Comparison of ENCODE assay signal across 8 cellular contexts in genomic region chr6:17281100-17281496, GRCh38. TPM values are rescaled to one million over a fixed set of nuclear protein-coding genes. Genes with fewer than 3 reads are reported as not detected.
DNase-seq lines count a peak whose midpoint lies in the region; ATAC-seq lines count a peak whose summit lies in the region.

TSS of gene RBM24 (plus strand) at chr6:17281361. CDS start at chr6:17281582, 221 bp downstream.

- CTCF ChIA-PET in activated naive CD4-positive, alpha-beta T cell treated with anti-CD3 and anti-CD28 coated beads, Interleukin-2, amount 10 ng/mL, durations not matched to agents 7 days and 5 days (lab: Charles Lee), result no interaction called here

- DNase-seq in ELF-1 (ENCODE audit: low read depth, low spot score), result peak; percentile 65
- peak; percentile 57 for DNase-seq in NCI-H2171 (lab: John Stamatoyannopoulos, UW)
- DNase-seq in activated naive CD4-positive, alpha-beta T cell treated with anti-CD3 and anti-CD28 coated beads, Interleukin-2, amount 10 ng/mL, durations not matched to agents 7 days and 5 days, result peak; percentile 56
- peak; percentile 24 for DNase-seq in globus pallidus (ENCODE audit: low spot score)
- no peak for DNase-seq in GF-D8 (lab: John Stamatoyannopoulos, UW)

- peak within 1 kb of the TSS; percentile 84 for H3K27ac ChIP-seq in urinary bladder (ENCODE audit: low read depth)

- H3K27ac Mint-ChIP-seq in activated naive CD4-positive, alpha-beta T cell treated with anti-CD3 and anti-CD28 coated beads, Interleukin-2, amount 10 ng/mL, durations not matched to agents 7 days and 5 days, result no peak within 1 kb of the TSS

- H2AFZ ChIP-seq in neuron (ENCODE audit: low read depth, low read length), result peak within 1 kb of the TSS; percentile 91

- H3K4me1 Mint-ChIP-seq in activated naive CD4-positive, alpha-beta T cell treated with anti-CD3 and anti-CD28 coated beads, Interleukin-2, amount 10 ng/mL, durations not matched to agents 7 days and 5 days, result peaks cover 10% of the 10 kb centered on the region

- no peaks in the 10 kb centered on the region for H3K9me3 Mint-ChIP-seq in activated naive CD4-positive, alpha-beta T cell treated with anti-CD3 and anti-CD28 coated beads, Interleukin-2, amount 10 ng/mL, durations not matched to agents 7 days and 5 days

- H3K4me1 ChIP-seq in neuron (ENCODE audit: insufficient read depth, low read length) (peaks cover 11% of the 10 kb centered on the region), urinary bladder (ENCODE audit: insufficient read depth) (no peaks in the 10 kb centered on the region)

- H3K4me3 ChIP-seq in neuron (ENCODE audit: low read length), result peak within 1 kb of the TSS; percentile 62
- H3K4me3 ChIP-seq in urinary bladder (ENCODE audit: low read depth, low read length), result peak within 1 kb of the TSS; percentile 90

- under 1% methylated on average over 46 of the region's 46 CpGs for WGBS in urinary bladder

- peaks cover 22% of the 10 kb centered on the region for H3K27me3 ChIP-seq in neuron (ENCODE audit: insufficient read depth, low read length)

- peaks cover 1% of the 10 kb centered on the region for H3K36me3 Mint-ChIP-seq in activated naive CD4-positive, alpha-beta T cell treated with anti-CD3 and anti-CD28 coated beads, Interleukin-2, amount 10 ng/mL, durations not matched to agents 7 days and 5 days

- ATAC-seq in GM21367 (IDR thresholded peaks at IDR 0.05; ENCODE audit: unreplicated experiment), result no peak

- no peaks in the 10 kb centered on the region for H3K9me3 ChIP-seq in neuron (ENCODE audit: low read length)

- peak within 1 kb of the TSS; percentile 62 for H3K4me3 Mint-ChIP-seq in activated naive CD4-positive, alpha-beta T cell treated with anti-CD3 and anti-CD28 coated beads, Interleukin-2, amount 10 ng/mL, durations not matched to agents 7 days and 5 days

- peaks cover 57% of the 10 kb centered on the region for H3K27me3 Mint-ChIP-seq in activated naive CD4-positive, alpha-beta T cell treated with anti-CD3 and anti-CD28 coated beads, Interleukin-2, amount 10 ng/mL, durations not matched to agents 7 days and 5 days

- H3K36me3 ChIP-seq in neuron (ENCODE audit: insufficient read depth, low read length) (no peaks in the 10 kb centered on the region), urinary bladder (ENCODE audit: insufficient read depth) (no peaks in the 10 kb centered on the region)

RNA-seq across cellular contexts. Expression of gene RBM24, which starts in this region (rescaled TPM):
- total RNA-seq in urinary bladder, result 18.1 TPM
- polyA plus RNA-seq in urinary bladder, result 22.4 TPM
